In genomic region chr4:146637853-146638800, GRCh38 we compare ENCODE assay signal across 9 cellular contexts. TPM values are rescaled to one million over a fixed set of nuclear protein-coding genes. Genes with fewer than 3 reads are reported as not detected.
DNase-seq lines count a peak whose midpoint lies in the region; ATAC-seq, FAIRE-seq and TF ChIP-seq lines count a peak whose summit lies in the region.
"Had no signal": no experiment of that assay in that cellular context is flagged by ENCODE, and none has a peak within 500 bp of the region (broad histone marks: within the 10 kb centered on the region; RNA-seq: fewer than 3 reads in every experiment).

No MANE protein-coding gene starts in this region.

- H3K4me3 Mint-ChIP-seq in WTC11 = peak overlapping the region; percentile 75
- peak overlapping the region; percentile 82 for H3K4me3 Mint-ChIP-seq in type B pancreatic cell

- ATAC-seq in heart right ventricle (no peak), left cardiac atrium (no peak), WTC11 (peak; percentile 33), GM21737 (IDR thresholded peaks at IDR 0.05; ENCODE audit: unreplicated experiment) (no peak), GM21717 (IDR thresholded peaks at IDR 0.05; ENCODE audit: unreplicated experiment) (no peak)

- DNase-seq in heart right ventricle (no peak), left cardiac atrium (no peak), WTC11 (ENCODE audit: low spot score) (peak; percentile 40), kidney epithelial cell (ENCODE audit: low read depth) (no peak), type B pancreatic cell (ENCODE audit: extremely low spot score, unreplicated experiment) (no peak), GM19239 (ENCODE audit: insufficient read length, low spot score) (no peak)
- DNase-seq: KG1 had no signal

- POLR2A ChIA-PET in WTC11 (lab: Charles Lee) = no interaction called here

- H3K4me1 Mint-ChIP-seq in WTC11 (peaks cover 42% of the 10 kb centered on the region), type B pancreatic cell (ENCODE audit: unreplicated experiment) (peaks cover 19% of the 10 kb centered on the region)

- CTCF ChIA-PET in WTC11 (lab: Charles Lee) = interaction anchor here (0.6 to 1.0 kb wide), 2 partner anchors 9 to 343 kb away, joined by 3 to 4 read pairs; no protein-coding TSS in a partner anchor

- intact Hi-C loops in heart right ventricle (cut with DNase I) = no loop called here
- intact Hi-C loops in left cardiac atrium (cut with DNase I) = no loop called here

- no peaks in the 10 kb centered on the region for H3K9me3 ChIP-seq in heart right ventricle

- H3K27me3 ChIP-seq in heart right ventricle (peaks cover 29 to 100% (median 93%) of the 10 kb centered on the region in 7 donors), kidney epithelial cell (ENCODE audit: control insufficient read depth, insufficient read depth, low read length) (peaks cover 74% of the 10 kb centered on the region)

- H3K27ac ChIP-seq in heart right ventricle = no peak overlapping the region

- peaks cover 0 to 30% (median 15%) of the 10 kb centered on the region in 9 donors for H3K4me1 ChIP-seq in heart right ventricle

- H3K27me3 Mint-ChIP-seq in WTC11 (ENCODE audit: low read depth) (peaks cover 100% of the 10 kb centered on the region), type B pancreatic cell (peaks cover 98% of the 10 kb centered on the region)

- no peak for FAIRE-seq in GM19239 (lab: Jason Lieb, UNC)

- no peak overlapping the region for H3K27ac Mint-ChIP-seq in WTC11
- peak overlapping the region; percentile 43 for H3K27ac Mint-ChIP-seq in type B pancreatic cell

- TF ChIP-seq CTCF in heart right ventricle (IDR thresholded peaks at IDR 0.05) (no peak), WTC11 (IDR thresholded peaks at IDR 0.05) (no peak), kidney epithelial cell (IDR thresholded peaks at IDR 0.05; ENCODE audit: insufficient read depth, low read length, poor library complexity, severe bottlenecking) (no peak), type B pancreatic cell (conservative IDR thresholded peaks at IDR 0.05) (no peak)

- H3K4me3 ChIP-seq in heart right ventricle (peak overlapping the region in 7 of 10 donors; percentile 14 to 37 (median 18)), kidney epithelial cell (ENCODE audit: low read depth, low read length) (peak overlapping the region; percentile 4)

- H3K36me3 Mint-ChIP-seq in WTC11 (no peaks in the 10 kb centered on the region), type B pancreatic cell (no peaks in the 10 kb centered on the region)

- 1% methylated on average over 64 to 66 of the region's 66 CpGs for WGBS in heart right ventricle, 2 donors

- no peaks in the 10 kb centered on the region for H3K36me3 ChIP-seq in heart right ventricle
- H3K36me3 ChIP-seq in kidney epithelial cell (ENCODE audit: control insufficient read depth, insufficient read depth, low read length) = no peaks in the 10 kb centered on the region

- H3K9me3 Mint-ChIP-seq in WTC11 = no peaks in the 10 kb centered on the region
- H3K9me3 Mint-ChIP-seq in type B pancreatic cell = no peaks in the 10 kb centered on the region

TF ChIP-seq in WTC11, 78 proteins besides CTCF, POLR2A, EP300 and RAD21:
- TF ChIP-seq ZNF121 (CRISPR knock-in tag; IDR thresholded peaks at IDR 0.05) (no peak), HMGA2 (CRISPR knock-in tag; IDR thresholded peaks at IDR 0.05) (no peak), TCF7 (CRISPR knock-in tag; IDR thresholded peaks at IDR 0.05; ENCODE audit: low read depth) (no peak), JAZF1 (CRISPR knock-in tag; IDR thresholded peaks at IDR 0.05) (no peak), SP1 (CRISPR knock-in tag; conservative IDR thresholded peaks at IDR 0.05) (no peak), ATF2 (CRISPR knock-in tag; IDR thresholded peaks at IDR 0.05; ENCODE audit: borderline replicate concordance, low read depth) (no peak), ETV6 (CRISPR knock-in tag; IDR thresholded peaks at IDR 0.05) (no peak), ZNF219 (CRISPR knock-in tag; IDR thresholded peaks at IDR 0.05; ENCODE audit: borderline replicate concordance) (no peak), IRF2 (CRISPR knock-in tag; IDR thresholded peaks at IDR 0.05; ENCODE audit: borderline replicate concordance, low read depth) (no peak)
- TF ChIP-seq, protein P1, sequence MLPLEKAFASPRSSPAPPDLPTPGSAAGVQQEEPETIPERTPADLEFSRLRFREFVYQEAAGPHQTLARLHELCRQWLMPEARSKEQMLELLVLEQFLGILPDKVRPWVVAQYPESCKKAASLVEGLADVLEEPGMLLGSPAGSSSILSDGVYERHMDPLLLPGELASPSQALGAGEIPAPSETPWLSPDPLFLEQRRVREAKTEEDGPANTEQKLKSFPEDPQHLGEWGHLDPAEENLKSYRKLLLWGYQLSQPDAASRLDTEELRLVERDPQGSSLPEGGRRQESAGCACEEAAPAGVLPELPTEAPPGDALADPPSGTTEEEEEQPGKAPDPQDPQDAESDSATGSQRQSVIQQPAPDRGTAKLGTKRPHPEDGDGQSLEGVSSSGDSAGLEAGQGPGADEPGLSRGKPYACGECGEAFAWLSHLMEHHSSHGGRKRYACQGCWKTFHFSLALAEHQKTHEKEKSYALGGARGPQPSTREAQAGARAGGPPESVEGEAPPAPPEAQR (CRISPR knock-in tag; IDR thresholded peaks at IDR 0.05) = no peak
- TF ChIP-seq, protein P2, sequence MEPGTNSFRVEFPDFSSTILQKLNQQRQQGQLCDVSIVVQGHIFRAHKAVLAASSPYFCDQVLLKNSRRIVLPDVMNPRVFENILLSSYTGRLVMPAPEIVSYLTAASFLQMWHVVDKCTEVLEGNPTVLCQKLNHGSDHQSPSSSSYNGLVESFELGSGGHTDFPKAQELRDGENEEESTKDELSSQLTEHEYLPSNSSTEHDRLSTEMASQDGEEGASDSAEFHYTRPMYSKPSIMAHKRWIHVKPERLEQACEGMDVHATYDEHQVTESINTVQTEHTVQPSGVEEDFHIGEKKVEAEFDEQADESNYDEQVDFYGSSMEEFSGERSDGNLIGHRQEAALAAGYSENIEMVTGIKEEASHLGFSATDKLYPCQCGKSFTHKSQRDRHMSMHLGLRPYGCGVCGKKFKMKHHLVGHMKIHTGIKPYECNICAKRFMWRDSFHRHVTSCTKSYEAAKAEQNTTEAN (CRISPR knock-in tag; IDR thresholded peaks at IDR 0.05) = no peak

RNA-seq across cellular contexts. Expression of gene POU4F2, which starts 0.6 kb away (rescaled TPM):
- not detected for total RNA-seq in heart right ventricle
- polyA plus RNA-seq in heart right ventricle = not detected
- not detected for total RNA-seq in left cardiac atrium
- total RNA-seq in WTC11 (2021) = not detected in 3 replicates
- total RNA-seq in kidney epithelial cell = 0.14 TPM in 1 of 2 replicates, not detected in the other
- total RNA-seq in type B pancreatic cell (ENCODE audit: low replicate concordance) = 0.19 TPM in 2 replicates
